ENCODE assay signal across 13 cellular contexts in genomic region chrX:73828080-73828720, GRCh38. TPM values are rescaled to one million over a fixed set of nuclear protein-coding genes. Genes with fewer than 3 reads are reported as not detected.
"Had no signal": no experiment of that assay in that cellular context is flagged by ENCODE, and none has a peak within 500 bp of the region (broad histone marks: within the 10 kb centered on the region; RNA-seq: fewer than 3 reads in every experiment).

No MANE protein-coding gene starts in this region.

- H3K27ac ChIP-seq: GM23248, HL-60, KMS-11 had no signal

- H3K9me3 ChIP-seq: HAP-1 had no signal

- ATAC-seq: HCT116, HepG2 had no signal

- DNase-seq: GM23248, GOT3, H7, HFFc6, Karpas-422, KBM-7 had no signal

- H2AFZ ChIP-seq: GM23248 had no signal

- H3K4me3 ChIP-seq: GM23248, HAP-1 had no signal

- H3K9ac ChIP-seq: GM23248, KMS-11 had no signal

- H3K4me2 ChIP-seq: KMS-11 had no signal

- H3K4me1 ChIP-seq: HAP-1 had no signal

- H3K36me3 ChIP-seq: HAP-1 had no signal

RNA-seq across cellular contexts. Expression of gene XIST, which starts 24.3 kb away (rescaled TPM):
- total RNA-seq: GM23248, H4, H7, HFFc6, HT1080 had no signal
- polyA plus RNA-seq: GM23248 had no signal
